23 cellular contexts compared by ENCODE assay signal in genomic region chr1:224199679-224200078, GRCh38. TPM values are rescaled to one million over a fixed set of nuclear protein-coding genes. Genes with fewer than 3 reads are reported as not detected.
DNase-seq lines count a peak whose midpoint lies in the region; TF ChIP-seq lines count a peak whose summit lies in the region.
"Had no signal": no experiment of that assay in that cellular context is flagged by ENCODE, and none has a peak within 500 bp of the region (broad histone marks: within the 10 kb centered on the region; RNA-seq: fewer than 3 reads in every experiment).

No MANE protein-coding gene starts in this region.

- H3K27ac Mint-ChIP-seq in HFFc6, result peak overlapping the region; percentile 24; the same call in 1 of the 2 replicates
- H3K27ac Mint-ChIP-seq in neural progenitor cell, result peak overlapping the region; percentile 63
- no peak overlapping the region for H3K27ac Mint-ChIP-seq in type B pancreatic cell
- H3K27ac Mint-ChIP-seq: activated CD8-positive, alpha-beta T cell treated with anti-CD3 and anti-CD28 coated beads for 36 hours; activated naive CD8-positive, alpha-beta T cell; natural killer cell; T-helper 1 cell treated with Interleukin-12 subunit alpha and Interleukin-12 subunit beta and Interleukin-4 antibody, amounts not matched to agents 30 μg/mL and 1 μg/mL, for 36 hours had no signal

- H3K27me3 ChIP-seq in neural progenitor cell, result no peaks in the 10 kb centered on the region
- H3K27me3 ChIP-seq: dorsolateral prefrontal cortex, tibial nerve had no signal

- H3K4me3 Mint-ChIP-seq in HFFc6 (no peak overlapping the region), neural progenitor cell (no peak overlapping the region), type B pancreatic cell (no peak overlapping the region)
- H3K4me3 Mint-ChIP-seq: activated CD8-positive, alpha-beta T cell treated with anti-CD3 and anti-CD28 coated beads for 36 hours; activated naive CD8-positive, alpha-beta T cell; natural killer cell; T-helper 1 cell treated with Interleukin-12 subunit alpha and Interleukin-12 subunit beta and Interleukin-4 antibody, amounts not matched to agents 30 μg/mL and 1 μg/mL, for 36 hours had no signal

- H3K4me1 ChIP-seq in neural progenitor cell, result peaks cover 16% of the 10 kb centered on the region

- H3K9ac ChIP-seq in neural progenitor cell, result no peak overlapping the region
- H3K9ac ChIP-seq: GM23248 had no signal

- no peaks in the 10 kb centered on the region for H4K20me1 ChIP-seq in neural progenitor cell (ENCODE audit: low read depth)

- no peaks in the 10 kb centered on the region for H3K36me3 ChIP-seq in neural progenitor cell

- no peak overlapping the region for H3K4me2 ChIP-seq in neural progenitor cell

- DNase-seq in HFFc6 (no peak), cerebellar cortex (ENCODE audit: low spot score) (peak; percentile 39), neural progenitor cell (ENCODE audit: low spot score) (peak; percentile 24), NCI-H226 (no peak), type B pancreatic cell (ENCODE audit: extremely low spot score, unreplicated experiment) (no peak), NCI-H2196 (lab: John Stamatoyannopoulos, UW; ENCODE audit: unreplicated experiment) (no peak)
- DNase-seq in activated T-cell treated with anti-CD3 and anti-CD28 coated beads, Interleukin-2, amount 50 U/mL, for 1 hour, result no peak
- DNase-seq: ACHN; activated CD8-positive, alpha-beta T cell treated with anti-CD3 and anti-CD28 coated beads for 36 hours; cerebellar nuclear complex; COR-L47; dorsolateral prefrontal cortex; GM23248; natural killer cell; NCI-H1694; NCI-H524; retina; small intestine; stimulated activated CD4-positive, alpha-beta T cell treated with anti-CD3 and anti-CD28 coated beads, Interleukin-2, amount 100 ng/mL, for 24 hours had no signal

- no peaks in the 10 kb centered on the region for H3K79me2 ChIP-seq in neural progenitor cell (ENCODE audit: low read depth)

- H2AFZ ChIP-seq in neural progenitor cell (replicated peaks), result no peak overlapping the region
- H2AFZ ChIP-seq: GM23248 had no signal

- H3K9me3 Mint-ChIP-seq in HFFc6 (no peaks in the 10 kb centered on the region), neural progenitor cell (no peaks in the 10 kb centered on the region), type B pancreatic cell (no peaks in the 10 kb centered on the region)
- H3K9me3 Mint-ChIP-seq: activated CD8-positive, alpha-beta T cell treated with anti-CD3 and anti-CD28 coated beads for 36 hours; natural killer cell; T-helper 1 cell treated with Interleukin-12 subunit alpha and Interleukin-12 subunit beta and Interleukin-4 antibody, amounts not matched to agents 30 μg/mL and 1 μg/mL, for 36 hours had no signal

- no peaks in the 10 kb centered on the region for H3K9me3 ChIP-seq in neural progenitor cell (ENCODE audit: low read depth)
- H3K9me3 ChIP-seq: tibial nerve had no signal

- peaks cover 22% of the 10 kb centered on the region for H3F3A ChIP-seq in neural progenitor cell (ENCODE audit: low read depth)

- H3K4me1 Mint-ChIP-seq in HFFc6 (ENCODE audit: low read depth) (peaks cover 30% of the 10 kb centered on the region), neural progenitor cell (peaks cover 20% of the 10 kb centered on the region), type B pancreatic cell (ENCODE audit: unreplicated experiment) (peaks cover 37% of the 10 kb centered on the region)

- H3K36me3 Mint-ChIP-seq in HFFc6 (ENCODE audit: low read depth), result peaks cover 4% of the 10 kb centered on the region
- H3K36me3 Mint-ChIP-seq in neural progenitor cell, result peaks cover 6% of the 10 kb centered on the region
- H3K36me3 Mint-ChIP-seq in type B pancreatic cell, result peaks cover 4% of the 10 kb centered on the region
- H3K36me3 Mint-ChIP-seq: natural killer cell had no signal

- TF ChIP-seq CTCF in C4-2B (conservative IDR thresholded peaks at IDR 0.05) (no peak), HFFc6 (IDR thresholded peaks at IDR 0.05) (no peak), neural progenitor cell (IDR thresholded peaks at IDR 0.05) (no peak), type B pancreatic cell (conservative IDR thresholded peaks at IDR 0.05) (no peak)

- H3K27ac ChIP-seq in C4-2B (peak overlapping the region; percentile 14; the same call in 1 of the 2 replicates), neural progenitor cell (peak overlapping the region; percentile 78)
- H3K27ac ChIP-seq: dorsolateral prefrontal cortex, GM23248, tibial nerve had no signal

- H3K27me3 Mint-ChIP-seq in HFFc6 (ENCODE audit: insufficient read depth), result no peaks in the 10 kb centered on the region
- peaks cover 3% of the 10 kb centered on the region for H3K27me3 Mint-ChIP-seq in neural progenitor cell (ENCODE audit: insufficient read depth, low read depth)
- H3K27me3 Mint-ChIP-seq in type B pancreatic cell, result no peaks in the 10 kb centered on the region
- H3K27me3 Mint-ChIP-seq: activated CD8-positive, alpha-beta T cell treated with anti-CD3 and anti-CD28 coated beads for 36 hours; activated naive CD8-positive, alpha-beta T cell had no signal

- H3K4me3 ChIP-seq in neural progenitor cell, result no peak overlapping the region
- H3K4me3 ChIP-seq: dorsolateral prefrontal cortex, GM23248, tibial nerve had no signal

RNA-seq across cellular contexts. Expression of gene DEGS1, which starts 16.6 kb away (rescaled TPM):
- total RNA-seq in HFFc6 (2021; fragmentation: NEBNext Ultra II Directional; extraction: Animal tissue kit (Norgen Biotek cat#: 25700)), result 100 to 1,000 TPM; 130 to 189 (median 145) TPM
- total RNA-seq in neural progenitor cell (ENCODE audit: low replicate concordance) (47.4 and 91.2 TPM in 2 replicates), type B pancreatic cell (ENCODE audit: low replicate concordance) (51.0 and 51.9 TPM in 2 replicates)

Comparison
In these comparisons a context has a peak if more than half of its experiments do, and no peak if none do; other contexts are left out.
1. DNase-seq: peak in cerebellar cortex (single experiment) and neural progenitor cell (single experiment); none in HFFc6 (single experiment), NCI-H226 (single experiment), type B pancreatic cell (single experiment), NCI-H2196 (single experiment) and activated T-cell treated with anti-CD3 and anti-CD28 coated beads, Interleukin-2, amount 50 U/mL, for 1 hour (single experiment).